In genomic region chr2:127673304-127674069, GRCh38 we compare ENCODE assay signal across 1 cellular context.
TF ChIP-seq lines count a peak whose summit lies in the region.

No MANE protein-coding gene starts in this region.

TF ChIP-seq in endothelial cell of umbilical vein, 7 proteins besides CTCF, POLR2A, EP300 and RAD21 (continued from another document):
- TF ChIP-seq POLR2AphosphoS5 (IDR thresholded peaks at IDR 0.05; ENCODE audit: insufficient read depth, low read depth, low read length) (no peak), MYC (IDR thresholded peaks at IDR 0.05; ENCODE audit: low read depth, low read length) (no peak), MAX (IDR thresholded peaks at IDR 0.05; ENCODE audit: insufficient read depth, insufficient read length) (no peak), JUN (IDR thresholded peaks at IDR 0.05; ENCODE audit: borderline replicate concordance, insufficient read depth, insufficient read length, low read depth) (no peak), EZH2 (IDR thresholded peaks at IDR 0.05; ENCODE audit: borderline replicate concordance, low read depth, low read length, severe bottlenecking) (no peak), GATA2 (IDR thresholded peaks at IDR 0.05; ENCODE audit: insufficient read depth, insufficient read length, low read depth, low read length) (no peak)
TF ChIP-seq in endothelial cell of umbilical vein: peak in this region for 0.
